In the genomic region with DNA sequence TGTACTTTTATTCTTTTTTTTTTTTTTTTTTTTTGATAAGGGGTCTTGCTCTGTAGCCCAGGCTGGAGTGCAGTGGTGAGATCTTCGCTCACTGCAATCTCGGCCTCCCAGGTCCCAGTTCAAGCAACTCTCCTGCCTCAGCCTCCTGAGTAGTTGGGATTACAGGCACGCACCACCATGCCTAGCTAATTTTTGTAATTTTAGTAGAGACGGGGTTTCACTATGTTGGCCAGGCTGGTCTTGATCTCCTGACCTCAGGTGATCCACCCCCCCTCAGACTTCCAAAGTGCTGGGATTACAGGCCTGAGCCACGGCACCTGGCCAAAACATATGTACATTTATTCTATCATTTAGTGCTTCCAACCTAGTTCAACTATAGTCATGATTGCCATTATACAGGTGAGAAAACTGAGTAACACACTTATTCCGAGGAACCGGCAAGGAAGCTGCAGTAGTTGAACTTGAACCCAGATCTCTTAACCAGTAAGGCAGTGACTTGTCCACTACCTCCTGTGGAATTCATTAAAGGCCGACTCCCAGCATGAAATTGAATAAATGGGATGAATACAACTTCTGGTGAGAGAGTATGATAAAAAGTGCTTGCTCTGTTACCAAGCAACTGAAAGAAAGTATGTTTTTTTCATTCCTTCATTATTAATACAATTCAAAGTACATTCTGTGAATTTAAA, we compare ENCODE assay signal across 8 cellular contexts. TPM values are rescaled to one million over a fixed set of nuclear protein-coding genes. Genes with fewer than 3 reads are reported as not detected.
DNase-seq lines count a peak whose midpoint lies in the region; ATAC-seq, FAIRE-seq and TF ChIP-seq lines count a peak whose summit lies in the region.

No MANE protein-coding gene starts in this region.

- DNase-seq in bronchial epithelial cell (ENCODE audit: low read depth) (no peak), NCI-H446 (lab: John Stamatoyannopoulos, UW) (no peak), cerebellum (ENCODE audit: low spot score) (no peak)

- H3K27me3 ChIP-seq in HUES6 (ENCODE audit: control insufficient read depth, insufficient read depth, low read length) (no peaks in the 10 kb centered on the region), bronchial epithelial cell (ENCODE audit: control insufficient read depth, insufficient read depth, low read length) (no peaks in the 10 kb centered on the region), muscle layer of duodenum (ENCODE audit: low read depth, low read length) (no peaks in the 10 kb centered on the region)

- no peaks in the 10 kb centered on the region for H3K36me3 ChIP-seq in HUES6 (ENCODE audit: control insufficient read depth, insufficient read depth, low read length)
- H3K36me3 ChIP-seq in bronchial epithelial cell (ENCODE audit: control insufficient read depth, insufficient read depth, low read length) = no peaks in the 10 kb centered on the region
- H3K36me3 ChIP-seq in muscle layer of duodenum (ENCODE audit: control insufficient read depth in 1 of 2, insufficient read depth in 2 of 2, low read length in 2 of 2) = peaks cover 0 to 14% of the 10 kb centered on the region in 2 donors

- peak overlapping the region; percentile 78 for H3K4me3 ChIP-seq in HUES6 (ENCODE audit: low read depth, low read length)
- peak overlapping the region; percentile 75 for H3K4me3 ChIP-seq in bronchial epithelial cell (ENCODE audit: low read depth, low read length)
- H3K4me3 ChIP-seq in muscle layer of duodenum (ENCODE audit: low read depth in 1 of 2, low read length in 2 of 2) = peak overlapping the region; percentile 82 to 93

- H3K9me3 ChIP-seq in HUES6 (ENCODE audit: control insufficient read depth, insufficient read depth, low read depth, low read length) = no peaks in the 10 kb centered on the region
- no peaks in the 10 kb centered on the region for H3K9me3 ChIP-seq in muscle layer of duodenum (ENCODE audit: control insufficient read depth in 1 of 2, low read length in 2 of 2)

- H3K9ac ChIP-seq in HUES6 (ENCODE audit: low read length) = no peak overlapping the region

- ATAC-seq in GM21786 (IDR thresholded peaks at IDR 0.05; ENCODE audit: unreplicated experiment) (no peak), HG02981 (IDR thresholded peaks at IDR 0.05; ENCODE audit: unreplicated experiment) (no peak)

- H3K4me1 ChIP-seq in HUES6 (ENCODE audit: control insufficient read depth, insufficient read depth, low read length) (no peaks in the 10 kb centered on the region), muscle layer of duodenum (ENCODE audit: control insufficient read depth in 1 of 2, insufficient read depth in 2 of 2, low read length in 2 of 2) (peaks cover 4 to 5% of the 10 kb centered on the region in 2 donors)

- peak overlapping the region; percentile 94 for H3K27ac ChIP-seq in 22Rv1
- H3K27ac ChIP-seq in HUES6 (ENCODE audit: low read depth, low read length) = no peak overlapping the region
- peak overlapping the region; percentile 98 for H3K27ac ChIP-seq in muscle layer of duodenum (ENCODE audit: low read length)

- no peak for FAIRE-seq in bronchial epithelial cell (lab: Jason Lieb, UNC)

- TF ChIP-seq CTCF in 22Rv1 (IDR thresholded peaks at IDR 0.05) (no peak), bronchial epithelial cell (IDR thresholded peaks at IDR 0.05; ENCODE audit: insufficient read depth, low read length, severe bottlenecking) (no peak)

RNA-seq across cellular contexts. Expression of a gene that starts 0.8 kb away (rescaled TPM):
- total RNA-seq in bronchial epithelial cell (13.1 and 22.4 TPM in 2 replicates), cerebellum (103 TPM)
